33 cellular contexts compared by ENCODE assay signal in genomic region chr7:69452797-69453196, GRCh38.
"Had no signal": no experiment of that assay in that cellular context is flagged by ENCODE, and none has a peak within 500 bp of the region (broad histone marks: within the 10 kb centered on the region; RNA-seq: fewer than 3 reads in every experiment).

No MANE protein-coding gene starts in this region.

- DNase-seq: activated B cell treated with CpG ODN at 0.5 μM for 24 hours; activated CD4-positive, alpha-beta memory T cell treated with anti-CD3 and anti-CD28 coated beads for 36 hours; activated CD4-positive, alpha-beta T cell treated with anti-CD3 and anti-CD28 coated beads for 4 hours; activated CD4-positive, alpha-beta T cell treated with anti-CD3 and anti-CD28 coated beads, Interleukin-2, amount 10 ng/mL, durations not matched to agents 24 days and 14 days; activated CD4-positive, alpha-beta T cell treated with anti-CD3 and anti-CD28 coated beads, Interleukin-2, amount 50 U/mL, for 1 hour; activated CD4-positive, alpha-beta T cell treated with anti-CD3 and anti-CD28 coated beads, Interleukin-2, amount 50 U/mL, for 4 hours; activated CD4-positive, CD25-positive, alpha-beta regulatory T cell treated with anti-CD3 and anti-CD28 coated beads, Interleukin-2, amount 50 U/mL, for 72 hours; activated CD8-positive, alpha-beta memory T cell treated with anti-CD3 and anti-CD28 coated beads, Interleukin-2, amount 50 U/mL, for 4 hours; activated CD8-positive, alpha-beta T cell treated with anti-CD3 and anti-CD28 coated beads for 36 hours; activated effector memory CD4-positive, alpha-beta T cell treated with anti-CD3 and anti-CD28 coated beads, Interleukin-2, amount 50 U/mL, for 16 hours; activated gamma-delta T cell treated with Interleukin-2 at 50 U/mL for 16 hours; activated naive CD4-positive, alpha-beta T cell; activated naive CD4-positive, alpha-beta T cell treated with anti-CD3 and anti-CD28 coated beads for 36 hours; activated naive CD4-positive, alpha-beta T cell treated with anti-CD3 and anti-CD28 coated beads, Interleukin-2, amount 50 U/mL, for 16 hours; activated naive CD8-positive, alpha-beta T cell treated with anti-CD3 and anti-CD28 coated beads for 36 hours; activated T-cell treated with anti-CD3 and anti-CD28 coated beads for 4 hours; activated T-cell treated with anti-CD3 and anti-CD28 coated beads, Interleukin-2, amount 50 U/mL, for 1 hour; activated T-cell treated with anti-CD3 and anti-CD28 coated beads, Interleukin-2, amount 50 U/mL, for 4 hours; activated T-cell treated with anti-CD3 and anti-CD28 coated beads, Interleukin-2, amount 50 U/mL, for 72 hours; adrenal gland; amniotic stem cell; aorta; body of pancreas; brain microvascular endothelial cell; caudate nucleus; cerebellar nuclear complex; T-helper 1 cell; T-helper 2 cell; T-helper 9 cell had no signal

- H3K36me3 ChIP-seq: adrenal gland, brain microvascular endothelial cell, breast epithelium had no signal

- H3K9me3 ChIP-seq: adrenal gland, body of pancreas, breast epithelium had no signal

- H3K27me3 ChIP-seq: adrenal gland, body of pancreas, brain microvascular endothelial cell, breast epithelium had no signal

- ATAC-seq: activated CD8-positive, alpha-beta T cell treated with anti-CD3 and anti-CD28 coated beads for 36 hours; activated naive CD4-positive, alpha-beta T cell treated with anti-CD3 and anti-CD28 coated beads, Interleukin-2, amount 50 U/mL, for 72 hours; activated T-cell treated with anti-CD3 and anti-CD28 coated beads, Interleukin-2, amount 50 U/mL, for 4 hours; activated T-cell treated with anti-CD3 and anti-CD28 coated beads, Interleukin-2, amount 50 U/mL, for 72 hours; activated T-helper 17 cell treated with anti-CD3 and anti-CD28 coated beads, Interleukin-2, amount 50 U/mL, for 72 hours; body of pancreas had no signal

- H3K4me3 ChIP-seq: adrenal gland, body of pancreas, breast epithelium had no signal

- H3K4me1 ChIP-seq: adrenal gland, body of pancreas, breast epithelium had no signal

- H3K27ac ChIP-seq: adrenal gland, body of pancreas, brain microvascular endothelial cell, breast epithelium, VCaP had no signal
